20 cellular contexts compared by ENCODE assay signal in genomic region chr1:35565742-35566133, GRCh38. TPM values are rescaled to one million over a fixed set of nuclear protein-coding genes. Genes with fewer than 3 reads are reported as not detected.
DNase-seq lines count a peak whose midpoint lies in the region; ATAC-seq, FAIRE-seq and TF ChIP-seq lines count a peak whose summit lies in the region.
"Had no signal": no experiment of that assay in that cellular context is flagged by ENCODE, and none has a peak within 500 bp of the region (broad histone marks: within the 10 kb centered on the region; RNA-seq: fewer than 3 reads in every experiment).

No MANE protein-coding gene starts in this region.

- TF ChIP-seq POLR2A in K562 (conservative IDR thresholded peaks at IDR 0.05) (no peak), suprapubic skin (IDR thresholded peaks at IDR 0.05) (no peak)

- TF ChIP-seq EP300 in K562 (IDR thresholded peaks at IDR 0.05; ENCODE audit: low read length): no peak
- no peak for TF ChIP-seq EP300 in suprapubic skin (IDR thresholded peaks at IDR 0.05)

- POLR2A ChIA-PET in K562 (lab: Yijun Ruan, JAX): interaction anchor here (0.6 to 1.6 kb wide), 4 partner anchors 151 to 215 kb away, joined by 3 to 13 read pairs (median 4); no protein-coding TSS in a partner anchor

- no peak overlapping the region for H4K8ac ChIP-seq in neuronal stem cell (ENCODE audit: low read depth, low read length)

- TF ChIP-seq RAD21 in K562 (CRISPR knock-in tag; conservative IDR thresholded peaks at IDR 0.05 in 1 of 2, IDR thresholded peaks at IDR 0.05 in 1 of 2): no peak

- peaks cover 3 to 19% of the 10 kb centered on the region in 2 experiments; a peak in 2 of 5 replicates for H3K4me1 ChIP-seq in K562 (replicated peaks in 1 of 2; ENCODE audit: control insufficient read depth in 2 of 2, insufficient read depth in 2 of 2, low read length in 2 of 2)
- no peaks in the 10 kb centered on the region for H3K4me1 ChIP-seq in neuronal stem cell (ENCODE audit: control insufficient read depth in 2 of 2, insufficient read depth in 1 of 2, low read depth in 1 of 2, low read length in 2 of 2)
- H3K4me1 ChIP-seq in suprapubic skin: peaks cover 22% of the 10 kb centered on the region
- H3K4me1 ChIP-seq: BE2C had no signal

- FAIRE-seq in K562 (lab: Jason Lieb, UNC): no peak
- FAIRE-seq: G401.6, GM12892, H1, HepG2, HTR-8/SVneo had no signal

- no peak overlapping the region for H2AFZ ChIP-seq in K562 (ENCODE audit: low read depth, low read length)
- H2AFZ ChIP-seq in neuronal stem cell (ENCODE audit: low read length): no peak overlapping the region

- no peak overlapping the region for H3K4me3 ChIP-seq in H7 (ENCODE audit: insufficient read depth, low read depth, low read length)
- H3K4me3 ChIP-seq in K562: no peak overlapping the region
- no peak overlapping the region for H3K4me3 ChIP-seq in neuronal stem cell (ENCODE audit: low read length in 2 of 2)
- no peak overlapping the region for H3K4me3 ChIP-seq in suprapubic skin

- H2AK5ac ChIP-seq in neuronal stem cell (ENCODE audit: low read depth, low read length): no peak overlapping the region

- no peak overlapping the region for H2BK15ac ChIP-seq in neuronal stem cell (ENCODE audit: low read length)

- H2BK120ac ChIP-seq in neuronal stem cell (ENCODE audit: low read depth, low read length): no peak overlapping the region

- H3K23ac ChIP-seq in neuronal stem cell (ENCODE audit: low read depth, low read length, poor library complexity): no peak overlapping the region

- H3K9me1 ChIP-seq in K562 (ENCODE audit: control insufficient read depth, insufficient read depth, low read length): no peaks in the 10 kb centered on the region

- CTCF ChIA-PET in K562 (lab: Yijun Ruan, JAX; ENCODE audit: low intra/inter-chr PET ratio): interaction anchor here (3.1 kb wide), 1 partner anchor 115 kb away, joined by 17 read pairs; no protein-coding TSS in a partner anchor

- peak overlapping the region; percentile 41 for H2BK5ac ChIP-seq in neuronal stem cell (ENCODE audit: low read length)

- H3K9ac ChIP-seq in K562 (ENCODE audit: insufficient read depth in 1 of 2, low read depth in 2 of 2, low read length in 2 of 2): no peak overlapping the region; a peak in 1 of 4 replicates
- no peak overlapping the region for H3K9ac ChIP-seq in neuronal stem cell (ENCODE audit: low read depth, low read length, poor library complexity)

- intact Hi-C loops in K562 (cut with micrococcal nuclease): no loop called here

- no peak overlapping the region for H3K4ac ChIP-seq in neuronal stem cell (ENCODE audit: low read length)

- no peak overlapping the region for H3K18ac ChIP-seq in neuronal stem cell (ENCODE audit: low read length)

- H3K79me1 ChIP-seq in neuronal stem cell (ENCODE audit: low read depth, low read length): peaks cover 2% of the 10 kb centered on the region

- H3K27me3 ChIP-seq in H7 (ENCODE audit: control insufficient read depth, insufficient read depth, low read length) (peaks cover 10% of the 10 kb centered on the region), K562 (ENCODE audit: control insufficient read depth in 2 of 2, insufficient read depth in 2 of 2, low read length in 2 of 2) (no peaks in the 10 kb centered on the region), neuronal stem cell (ENCODE audit: control insufficient read depth in 3 of 3, insufficient read depth in 3 of 3, low read depth in 1 of 3, low read length in 3 of 3) (peaks cover 0 to 8% (median 0%) of the 10 kb centered on the region in 3 experiments), suprapubic skin (no peaks in the 10 kb centered on the region)
- H3K27me3 ChIP-seq: BE2C had no signal

- WGBS in K562 (ENCODE audit: insufficient coverage, low coverage, missing lambda C conversion rate): 91% methylated on average over 9 of the region's 11 CpGs
- no CpG with 5 or more reads among the region's 11 CpGs for WGBS in neuronal stem cell (ENCODE audit: extremely low coverage in 2 of 2, insufficient read length in 2 of 2, insufficient replicate concordance in 1 of 2), 2 donors
- WGBS in suprapubic skin: 84% methylated on average over 6 of the region's 11 CpGs

- peaks cover 23% of the 10 kb centered on the region; the same call in 1 of the 2 replicates for H4K20me1 ChIP-seq in K562 (replicated peaks; ENCODE audit: control insufficient read depth, insufficient read depth, low read length)

- in situ Hi-C loops in K562 (cut with MboI) (loop anchor here (5.0 to 10.0 kb wide), 3 partner anchors 157 to 361 kb away; no protein-coding TSS in a partner anchor), ACHN (cut with HindIII; ENCODE audit: low pct_ligation_motif_present, low pct_unique_long_range_greater_than_20kb, low sequenced_read_pairs) (no loop called here)

- H2BK12ac ChIP-seq in neuronal stem cell (ENCODE audit: low read length): no peak overlapping the region

- peaks cover 14% of the 10 kb centered on the region for H3K36me3 ChIP-seq in H7 (replicated peaks; ENCODE audit: control insufficient read depth, insufficient read depth, low read length)
- peaks cover 48% of the 10 kb centered on the region; the same call in 2 of the 3 replicates for H3K36me3 ChIP-seq in K562 (ENCODE audit: control insufficient read depth, insufficient read depth, low read length)
- H3K36me3 ChIP-seq in neuronal stem cell (replicated peaks in 1 of 2; ENCODE audit: control insufficient read depth in 2 of 2, insufficient read depth in 2 of 2, low read length in 2 of 2): peaks cover 23 to 53% of the 10 kb centered on the region in 2 donors
- peaks cover 28% of the 10 kb centered on the region for H3K36me3 ChIP-seq in suprapubic skin

- H4K91ac ChIP-seq in neuronal stem cell (ENCODE audit: low read depth, low read length, poor library complexity): no peak overlapping the region

- H3K4me2 ChIP-seq in K562 (ENCODE audit: insufficient read depth, low read length): no peak overlapping the region
- no peak overlapping the region for H3K4me2 ChIP-seq in neuronal stem cell (ENCODE audit: insufficient read depth, low read length, poor library complexity, severe bottlenecking)

- H3K79me2 ChIP-seq in K562 (ENCODE audit: control insufficient read depth, insufficient read depth, low read length): no peaks in the 10 kb centered on the region

- ATAC-seq in K562: no peak
- ATAC-seq: HepG2 had no signal

- TF ChIP-seq CTCF in K562 (IDR thresholded peaks at IDR 0.05 in 2 of 3, conservative IDR thresholded peaks at IDR 0.05 in 1 of 3; ENCODE audit: insufficient read depth in 2 of 3, low read depth in 1 of 3, low read length in 3 of 3) (no peak), suprapubic skin (IDR thresholded peaks at IDR 0.05) (no peak)

- no peak overlapping the region for H3K14ac ChIP-seq in neuronal stem cell (ENCODE audit: low read length)

- no peak overlapping the region for H3K27ac ChIP-seq in K562 (ENCODE audit: extremely low read depth, low read depth, low read length)
- H3K27ac ChIP-seq in neuronal stem cell (replicated peaks; ENCODE audit: low read length): no peak overlapping the region
- no peak overlapping the region for H3K27ac ChIP-seq in suprapubic skin
- H3K27ac ChIP-seq: C4-2B had no signal

- BruUV-seq in K562 (replicated peaks; lab: Mats Ljungman, UMichigan): no TSS peak

- H3K9me3 ChIP-seq in K562 (replicated peaks; ENCODE audit: control insufficient read depth, insufficient read depth, low read depth, low read length) (no peaks in the 10 kb centered on the region), neuronal stem cell (replicated peaks in 1 of 2; ENCODE audit: control insufficient read depth in 2 of 2, insufficient read depth in 1 of 2, low read depth in 1 of 2, low read length in 2 of 2) (peaks cover 0 to 1% of the 10 kb centered on the region in 2 donors), suprapubic skin (no peaks in the 10 kb centered on the region)
- H3K9me3 ChIP-seq: BE2C had no signal

- DNase-seq in H7 (peak; percentile 37), K562 (ENCODE audit: extremely low read depth in 1 of 4, low spot score in 3 of 4) (no peak), neuronal stem cell (ENCODE audit: low spot score) (no peak), suprapubic skin (ENCODE audit: low spot score in 2 of 2) (peak; percentile 26 to 60), AG08395 (ENCODE audit: low spot score) (no peak), NCI-H1092 (lab: John Stamatoyannopoulos, UW) (no peak), ACHN (no peak)
- DNase-seq: BE2C; CD4-positive, alpha-beta memory T cell; DMS79; EL; HCEC 1CT; HFFc6 had no signal

RNA-seq across cellular contexts. Expression of gene TFAP2E, which starts 7.4 kb away (rescaled TPM):
- 0.94 and 2.2 TPM in 2 replicates for total RNA-seq in H7 (2014; rRNA removed; shearing (Covaris generic))
- total RNA-seq in K562 (2011; cell fraction: chromatin; rRNA removed; ENCODE audit: low replicate concordance): 0.30 and 0.44 TPM in 2 replicates
- total RNA-seq in K562 (2011; cell fraction: nucleolus; rRNA removed): 0.39 TPM in 1 of 2 replicates, not detected in the other
- total RNA-seq in K562 (2011; cell fraction: nucleoplasm; rRNA removed): 0.81 TPM in 1 of 2 replicates, not detected in the other
- total RNA-seq in K562 (2014; rRNA removed) (not detected in 2 replicates), K562 (2014; rRNA removed; fragmentation: Illumina TruSeq; extraction: Trizol) (not detected in 2 replicates), K562 (2015; rRNA removed; fragmentation: Illumina TruSeq; extraction: Trizol) (0.11 TPM in 1 of 2 replicates, not detected in the other), K562 (2021) (not detected in 2 replicates), suprapubic skin (1 to 10 TPM; 3.2 to 9.0 (median 5.2) TPM)
- polyA plus RNA-seq in K562 (2011; rRNA removed) (0.07 and 0.11 TPM in 2 replicates), K562 (2014; fragmentation: Illumina TruSeq; extraction: Trizol) (not detected in 2 replicates), K562 (2014; fragmentation: Nextera tagmentation; extraction: Ambion mirVana) (under 1 TPM; 0.03 to 0.06 TPM), K562 (2014; rRNA removed) (0.04 and 0.07 TPM in 2 replicates)
- not detected in 2 replicates for polyA plus RNA-seq in K562 (2011; cell fraction: cytosol; rRNA removed)
- polyA plus RNA-seq in K562 (2011; cell fraction: nucleus; rRNA removed): 0.31 and 0.38 TPM in 2 replicates
- 0.20 and 0.58 TPM in 2 replicates for polyA plus RNA-seq in K562 (2012)
- 0.14 TPM in 1 of 2 replicates, not detected in the other for polyA minus RNA-seq in K562 (2011; rRNA and poly(A)+ RNA removed)
- polyA minus RNA-seq in K562 (2011; cell fraction: cytosol; rRNA and poly(A)+ RNA removed): not detected in 2 replicates
- not detected in 2 replicates for polyA minus RNA-seq in K562 (2011; cell fraction: nucleus; rRNA and poly(A)+ RNA removed)
- 0.25 TPM for polyA plus RNA-seq in neuronal stem cell (2013, experiment 1 of 2)
- polyA plus RNA-seq in neuronal stem cell (2013, experiment 2 of 2): 0.24 TPM
- total RNA-seq: A172 had no signal

RNA-seq across cellular contexts. Expression of gene NCDN, which starts 8.1 kb away (rescaled TPM):
- total RNA-seq in H7 (2014; rRNA removed; shearing (Covaris generic)): 41.9 and 50.9 TPM in 2 replicates
- 18.2 and 51.7 TPM in 2 replicates for total RNA-seq in K562 (2011; cell fraction: chromatin; rRNA removed; ENCODE audit: low replicate concordance)
- total RNA-seq in K562 (2011; cell fraction: nucleolus; rRNA removed): 35.4 and 36.2 TPM in 2 replicates
- total RNA-seq in K562 (2011; cell fraction: nucleoplasm; rRNA removed): 27.1 and 28.9 TPM in 2 replicates
- total RNA-seq in K562 (2014; rRNA removed) (16.4 and 20.4 TPM in 2 replicates), K562 (2014; rRNA removed; fragmentation: Illumina TruSeq; extraction: Trizol) (4.5 and 5.4 TPM in 2 replicates), K562 (2015; rRNA removed; fragmentation: Illumina TruSeq; extraction: Trizol) (10.7 and 13.3 TPM in 2 replicates), K562 (2021) (33.5 and 35.1 TPM in 2 replicates), suprapubic skin (10 to 100 TPM; 14.1 to 26.2 (median 24.1) TPM)
- polyA plus RNA-seq in K562 (2011; rRNA removed) (8.1 and 14.6 TPM in 2 replicates), K562 (2014; fragmentation: Illumina TruSeq; extraction: Trizol) (16.0 and 26.9 TPM in 2 replicates), K562 (2014; fragmentation: Nextera tagmentation; extraction: Ambion mirVana) (1 to 10 TPM; 1.9 to 2.6 TPM), K562 (2014; rRNA removed) (20.0 and 24.8 TPM in 2 replicates)
- 11.3 and 22.9 TPM in 2 replicates for polyA plus RNA-seq in K562 (2011; cell fraction: cytosol; rRNA removed)
- 32.8 and 67.9 TPM in 2 replicates for polyA plus RNA-seq in K562 (2011; cell fraction: nucleus; rRNA removed)
- polyA plus RNA-seq in K562 (2012): 23.9 and 26.1 TPM in 2 replicates
- 4.9 and 5.2 TPM in 2 replicates for polyA minus RNA-seq in K562 (2011; rRNA and poly(A)+ RNA removed)
- polyA minus RNA-seq in K562 (2011; cell fraction: cytosol; rRNA and poly(A)+ RNA removed): 13.6 and 15.4 TPM in 2 replicates
- 16.6 and 17.4 TPM in 2 replicates for polyA minus RNA-seq in K562 (2011; cell fraction: nucleus; rRNA and poly(A)+ RNA removed)
- 9.2 TPM for polyA plus RNA-seq in neuronal stem cell (2013, experiment 1 of 2)
- polyA plus RNA-seq in neuronal stem cell (2013, experiment 2 of 2): 9.4 TPM

RNA-seq across cellular contexts. Expression of gene KIAA0319L, which starts 8.5 kb away (rescaled TPM):
- 68.5 and 84.0 TPM in 2 replicates for total RNA-seq in H7 (2014; rRNA removed; shearing (Covaris generic))
- 218 and 257 TPM in 2 replicates for total RNA-seq in K562 (2011; cell fraction: chromatin; rRNA removed; ENCODE audit: low replicate concordance)
- total RNA-seq in K562 (2011; cell fraction: nucleolus; rRNA removed): 151 and 178 TPM in 2 replicates
- 203 and 242 TPM in 2 replicates for total RNA-seq in K562 (2011; cell fraction: nucleoplasm; rRNA removed)
- total RNA-seq in K562 (2014; rRNA removed) (22.7 and 26.9 TPM in 2 replicates), K562 (2014; rRNA removed; fragmentation: Illumina TruSeq; extraction: Trizol) (29.3 and 30.2 TPM in 2 replicates), K562 (2015; rRNA removed; fragmentation: Illumina TruSeq; extraction: Trizol) (25.0 and 27.4 TPM in 2 replicates), K562 (2021) (32.7 and 33.2 TPM in 2 replicates), suprapubic skin (100 to 1,000 TPM in 2 of 4 donors, 10 to 100 TPM in 2; 52.1 to 124 (median 83.5) TPM)
- polyA plus RNA-seq in K562 (2011; rRNA removed) (51.7 and 66.5 TPM in 2 replicates), K562 (2014; fragmentation: Illumina TruSeq; extraction: Trizol) (32.2 and 40.1 TPM in 2 replicates), K562 (2014; fragmentation: Nextera tagmentation; extraction: Ambion mirVana) (1 to 10 TPM; 2.4 to 5.9 TPM), K562 (2014; rRNA removed) (23.4 and 28.5 TPM in 2 replicates)
- polyA plus RNA-seq in K562 (2011; cell fraction: cytosol; rRNA removed): 29.9 and 48.2 TPM in 2 replicates
- 76.5 and 77.3 TPM in 2 replicates for polyA plus RNA-seq in K562 (2011; cell fraction: nucleus; rRNA removed)
- polyA plus RNA-seq in K562 (2012): 29.4 and 50.6 TPM in 2 replicates
- polyA minus RNA-seq in K562 (2011; rRNA and poly(A)+ RNA removed): 84.3 and 87.6 TPM in 2 replicates
- 28.8 and 38.0 TPM in 2 replicates for polyA minus RNA-seq in K562 (2011; cell fraction: cytosol; rRNA and poly(A)+ RNA removed)
- polyA minus RNA-seq in K562 (2011; cell fraction: nucleus; rRNA and poly(A)+ RNA removed): 47.7 and 95.0 TPM in 2 replicates
- polyA plus RNA-seq in neuronal stem cell (2013, experiment 1 of 2): 28.2 TPM
- 29.4 TPM for polyA plus RNA-seq in neuronal stem cell (2013, experiment 2 of 2)

Comparison
In these comparisons a context has a peak if more than half of its experiments do, and no peak if none do; other contexts are left out.
1. DNase-seq: peak in H7 (single experiment) and suprapubic skin (2 of 2); none in K562 (0 of 4), neuronal stem cell (single experiment), AG08395 (single experiment), NCI-H1092 (single experiment) and ACHN (single experiment).